ENCODE assay signal across 22 cellular contexts in genomic region chr11:43614214-43614613, GRCh38.
"Had no signal": no experiment of that assay in that cellular context is flagged by ENCODE, and none has a peak within 500 bp of the region (broad histone marks: within the 10 kb centered on the region; RNA-seq: fewer than 3 reads in every experiment).

No MANE protein-coding gene starts in this region.

- H3K27ac ChIP-seq: HL-60, KMS-11, RWPE1 had no signal

- FAIRE-seq: HTR-8/SVneo had no signal

- H3K9ac ChIP-seq: KMS-11, SK-N-SH had no signal

- DNase-seq: MM.1S, NCI-H1092 treated with DMSO at 0.1 percent for 48 hours, NCI-H1436, NCI-H187, NCI-H2029, NCI-H2081 treated with DMSO at 0.1 percent for 48 hours, NCI-H2171, NCI-H226, NCI-H446, NCI-H510A, NCI-H524 treated with DMSO at 0.1 percent for 48 hours, NCI-H69, NCI-H774, PC-3, SHP77, SK-N-SH, SW 1271 had no signal

- ATAC-seq: Panc1, PC-3 had no signal

- H3K4me2 ChIP-seq: KMS-11, SK-N-SH had no signal
